In the genomic region with DNA sequence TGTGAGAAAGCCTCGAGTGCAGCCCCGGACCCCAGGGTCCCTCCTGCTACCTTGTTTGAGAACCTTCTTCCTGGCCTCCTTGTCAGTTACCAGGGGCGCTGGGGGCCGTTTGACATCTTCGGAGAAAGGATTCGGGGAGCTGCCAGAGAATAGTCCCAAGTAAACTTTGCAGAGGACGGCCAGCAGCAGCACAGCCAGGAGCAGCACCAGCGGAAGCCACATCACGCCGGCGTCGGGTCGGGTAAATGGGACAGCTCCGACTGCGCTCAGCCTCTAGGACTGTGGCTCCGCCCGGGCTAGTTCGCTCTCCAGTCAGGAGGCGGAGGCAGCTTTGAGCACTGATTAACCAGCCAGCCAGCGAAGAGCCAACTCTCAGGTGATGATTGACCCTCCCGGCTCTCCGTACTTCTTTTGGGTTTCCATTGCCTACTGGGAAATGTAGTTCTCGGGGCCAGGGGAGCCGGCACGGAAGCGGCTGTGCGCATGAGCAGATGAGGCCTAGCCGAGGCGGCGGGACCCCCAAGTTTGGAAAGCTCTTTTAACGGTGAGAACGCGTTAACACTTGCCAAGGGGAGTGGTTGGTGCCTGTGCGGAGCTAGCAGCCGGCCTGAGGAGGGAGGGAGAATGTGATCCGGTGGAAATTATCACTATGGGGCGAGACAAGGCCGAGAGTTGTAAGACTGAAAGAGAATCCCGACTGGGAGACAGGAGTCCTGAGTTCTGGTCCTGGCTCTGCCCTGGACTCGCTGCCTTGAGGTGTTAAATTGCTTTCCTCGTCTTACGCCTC, we compare ENCODE assay signal across 8 cellular contexts. TPM values are rescaled to one million over a fixed set of nuclear protein-coding genes. Genes with fewer than 3 reads are reported as not detected.
DNase-seq lines count a peak whose midpoint lies in the region; ATAC-seq, FAIRE-seq and TF ChIP-seq lines count a peak whose summit lies in the region.

Gene ELMOD3 (plus strand): TSS at position 484 of the 787 bp plus-strand sequence. CDS start 2,430 bp downstream, outside the sequence.
Gene RETSAT (minus strand): TSS at position 243 of the 787 bp plus-strand sequence. CDS start 21 bp downstream, at position 222.

- WGBS in aorta, 2 donors = 0% methylated on average over 42 of the region's 42 CpGs

- H3K36me3 ChIP-seq in rectal smooth muscle tissue (ENCODE audit: control insufficient read depth, insufficient read depth, low read length) (peaks cover 8% of the 10 kb centered on the region), aorta (ENCODE audit: control insufficient read depth in 1 of 2, insufficient read depth in 2 of 2, low read length in 1 of 2) (no peaks in the 10 kb centered on the region)

- in situ Hi-C loops in astrocyte of the cerebellum (cut with HindIII; ENCODE audit: low sequenced_read_pairs) = no loop called here

- H3K27ac ChIP-seq in rectal smooth muscle tissue (ENCODE audit: low read depth, low read length) = peak within 1 kb of the TSS; percentile 89
- peak within 1 kb of the TSS in 1 of 2 donors; percentile 9 for H3K27ac ChIP-seq in aorta (ENCODE audit: low read depth in 1 of 2, low read length in 2 of 2)

- intact Hi-C loops in aorta (cut with DNase I) = loop anchor here in 1 of 2 donors (2.0 kb wide), 1 partner anchor 26 kb away; no protein-coding TSS in a partner anchor

- peak within 1 kb of the TSS; percentile 76 for H3K4me3 ChIP-seq in astrocyte of the cerebellum (ENCODE audit: low read depth, low read length)
- H3K4me3 ChIP-seq in rectal smooth muscle tissue (ENCODE audit: low read length) = peak within 1 kb of the TSS; percentile 97
- H3K4me3 ChIP-seq in aorta (ENCODE audit: low read length in 2 of 2) = peak within 1 kb of the TSS; percentile 66 to 75

- peak; percentile 95 for DNase-seq in GM18507 (ENCODE audit: extremely low spot score, insufficient read length, low read depth)
- peak; percentile 96 for DNase-seq in NCI-H2029 treated with DMSO at 0.1 percent for 48 hours (lab: John Stamatoyannopoulos, UW)
- peak; percentile 93 for DNase-seq in T-helper 9 cell
- DNase-seq in astrocyte of the cerebellum (ENCODE audit: low read depth) = peak; percentile 99
- peak; percentile 97 for DNase-seq in hepatic stellate cell (ENCODE audit: low spot score)
- DNase-seq in aorta = peak; percentile 97 to 98

- H3K4me1 ChIP-seq in rectal smooth muscle tissue (ENCODE audit: control insufficient read depth, insufficient read depth, low read length) = peaks cover 12% of the 10 kb centered on the region
- H3K4me1 ChIP-seq in aorta (ENCODE audit: control insufficient read depth in 1 of 2, insufficient read depth in 2 of 2, low read length in 2 of 2) = peaks cover 0 to 2% of the 10 kb centered on the region in 2 donors

- peak; percentile 97 for ATAC-seq in HG02981 (IDR thresholded peaks at IDR 0.05; ENCODE audit: unreplicated experiment)
- peak; percentile 99 for ATAC-seq in aorta (ENCODE audit: low FRiP score)

- H3K27me3 ChIP-seq in rectal smooth muscle tissue (ENCODE audit: control insufficient read depth, insufficient read depth, low read length) (no peaks in the 10 kb centered on the region), aorta (ENCODE audit: control insufficient read depth in 1 of 2, insufficient read depth in 2 of 2, low read length in 1 of 2) (no peaks in the 10 kb centered on the region)

- TF ChIP-seq CTCF in astrocyte of the cerebellum (IDR thresholded peaks at IDR 0.05; ENCODE audit: low read depth, low read length, missing control alignments) = no peak

- peak within 1 kb of the TSS; percentile 97 for H3K9ac ChIP-seq in rectal smooth muscle tissue (ENCODE audit: low read length)

- peak; percentile 98 for FAIRE-seq in GM18507 (lab: Jason Lieb, UNC)

- H3K9me3 ChIP-seq in aorta (ENCODE audit: control insufficient read depth, low read length) = no peaks in the 10 kb centered on the region

RNA-seq across cellular contexts. Expression of gene ELMOD3, which starts in this region (rescaled TPM):
- total RNA-seq in aorta = 10 to 100 TPM; 17.0 to 26.6 TPM
- 10 to 100 TPM in 1 of 2 donors, 1 to 10 TPM in 1; 9.5 to 38.3 TPM for polyA plus RNA-seq in aorta

RNA-seq across cellular contexts. Expression of gene RETSAT, which starts in this region (rescaled TPM):
- 10 to 100 TPM; 23.8 to 29.5 TPM for total RNA-seq in aorta
- 10 to 100 TPM; 18.9 to 22.7 TPM for polyA plus RNA-seq in aorta
